In the genomic region with DNA sequence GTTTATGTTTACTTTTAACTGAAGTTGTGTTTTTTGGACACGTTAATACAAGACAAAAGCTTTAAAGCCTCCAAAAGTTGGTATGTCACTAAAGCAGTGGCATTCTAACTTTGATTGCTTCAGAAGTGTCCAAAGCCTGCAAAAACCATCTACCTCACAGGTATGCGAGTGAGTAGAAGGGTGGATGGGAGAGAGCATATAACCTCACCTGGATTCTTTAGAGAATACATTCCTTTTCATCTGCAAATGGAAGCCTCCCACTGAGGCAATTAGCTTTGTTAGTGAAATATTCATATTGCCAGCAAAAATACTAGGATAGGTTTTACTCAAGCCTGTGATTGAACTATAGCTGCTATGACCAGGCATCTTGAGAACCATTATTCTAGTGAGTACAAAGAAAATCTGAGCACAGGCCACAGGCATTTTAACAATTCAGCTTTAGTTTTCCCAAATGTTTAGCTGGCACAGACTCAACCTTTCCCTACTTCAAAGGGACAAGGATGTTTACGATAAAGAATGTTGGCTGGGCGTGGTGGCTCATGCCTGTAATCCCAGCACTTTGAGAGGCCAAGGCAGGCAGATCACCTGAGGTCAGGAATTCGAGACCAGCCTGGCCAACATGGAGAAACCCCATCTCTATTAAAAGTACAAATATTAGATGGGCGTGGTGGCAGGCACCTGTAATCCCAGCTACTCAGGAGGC, we compare ENCODE assay signal across 20 cellular contexts. TPM values are rescaled to one million over a fixed set of nuclear protein-coding genes. Genes with fewer than 3 reads are reported as not detected.
DNase-seq lines count a peak whose midpoint lies in the region; ATAC-seq and TF ChIP-seq lines count a peak whose summit lies in the region.
"Had no signal": no experiment of that assay in that cellular context is flagged by ENCODE, and none has a peak within 500 bp of the region (broad histone marks: within the 10 kb centered on the region; RNA-seq: fewer than 3 reads in every experiment).

No MANE protein-coding gene starts in this region.

- CTCF ChIA-PET in CD4-positive, alpha-beta T cell (lab: Charles Lee), result no interaction called here

- no peaks in the 10 kb centered on the region for H3K36me3 ChIP-seq in upper lobe of right lung
- H3K36me3 ChIP-seq: gastroesophageal sphincter had no signal

- H3K36me3 Mint-ChIP-seq in CD4-positive, alpha-beta T cell (ENCODE audit: low read depth), result no peaks in the 10 kb centered on the region
- H3K36me3 Mint-ChIP-seq: brain had no signal

- no peak overlapping the region for H3K4me3 ChIP-seq in upper lobe of right lung
- H3K4me3 ChIP-seq: gastroesophageal sphincter, smooth muscle cell had no signal

- peak overlapping the region; percentile 67 for H3K27ac ChIP-seq in VCaP
- H3K27ac ChIP-seq in upper lobe of right lung, result peak overlapping the region; percentile 45
- no peak overlapping the region for H3K27ac ChIP-seq in CD4-positive, alpha-beta T cell (ENCODE audit: low read depth, low read length)
- H3K27ac ChIP-seq: 22Rv1, gastroesophageal sphincter had no signal

- H3K4me1 ChIP-seq in upper lobe of right lung, result no peaks in the 10 kb centered on the region
- H3K4me1 ChIP-seq: gastroesophageal sphincter had no signal

- no peaks in the 10 kb centered on the region for H3K9me3 ChIP-seq in upper lobe of right lung
- no peaks in the 10 kb centered on the region for H3K9me3 ChIP-seq in CD4-positive, alpha-beta T cell (ENCODE audit: control insufficient read depth, low read length)
- H3K9me3 ChIP-seq: gastroesophageal sphincter had no signal

- no peak for TF ChIP-seq CTCF in VCaP (conservative IDR thresholded peaks at IDR 0.05)
- no peak for TF ChIP-seq CTCF in upper lobe of right lung (IDR thresholded peaks at IDR 0.05)
- no peak for TF ChIP-seq CTCF in CD4-positive, alpha-beta T cell (IDR thresholded peaks at IDR 0.05)

- no peaks in the 10 kb centered on the region for H3K4me1 Mint-ChIP-seq in CD4-positive, alpha-beta T cell (ENCODE audit: low read depth)
- H3K4me1 Mint-ChIP-seq: brain had no signal

- no peaks in the 10 kb centered on the region for H3K27me3 ChIP-seq in upper lobe of right lung
- no peaks in the 10 kb centered on the region for H3K27me3 ChIP-seq in CD4-positive, alpha-beta T cell (ENCODE audit: control insufficient read depth, insufficient read depth, low read length)

- peak; percentile 73 for ATAC-seq in upper lobe of right lung
- no peak for ATAC-seq in CD4-positive, alpha-beta T cell (ENCODE audit: poor library complexity)
- ATAC-seq: gastroesophageal sphincter had no signal

- intact Hi-C loops in upper lobe of right lung (cut with DNase I), result no loop called here
- intact Hi-C loops in CD4-positive, alpha-beta T cell (cut with DNase I, micrococcal nuclease), result no loop called here

- POLR2A ChIA-PET in CD4-positive, alpha-beta T cell (lab: Charles Lee), result no interaction called here

- no peak overlapping the region for H3K4me3 Mint-ChIP-seq in CD4-positive, alpha-beta T cell
- H3K4me3 Mint-ChIP-seq: activated CD4-positive, alpha-beta memory T cell treated with anti-CD3 and anti-CD28 coated beads, Interleukin-2, amount 10 ng/mL, durations not matched to agents 7 days and 5 days; brain had no signal

- H3K27ac Mint-ChIP-seq in CD4-positive, alpha-beta T cell, result no peak overlapping the region
- H3K27ac Mint-ChIP-seq: activated CD4-positive, alpha-beta memory T cell treated with anti-CD3 and anti-CD28 coated beads, Interleukin-2, amount 10 ng/mL, durations not matched to agents 7 days and 5 days; brain had no signal

- DNase-seq in DMS79 treated with DMSO at 0.1 percent for 48 hours (lab: John Stamatoyannopoulos, UW) (peak; percentile 34), DMS79 (lab: John Stamatoyannopoulos, UW) (no peak), iPS-NIHi7 (ENCODE audit: extremely low spot score) (peak; percentile 26), upper lobe of right lung (no peak), NCI-H1105 treated with DMSO at 0.1 percent for 48 hours (lab: John Stamatoyannopoulos, UW) (no peak), ecto neural progenitor cell (ENCODE audit: low spot score) (no peak)
- no peak for DNase-seq in CD4-positive, alpha-beta T cell
- DNase-seq: activated CD4-positive, alpha-beta memory T cell treated with anti-CD3 and anti-CD28 coated beads, Interleukin-2, amount 10 ng/mL, durations not matched to agents 7 days and 5 days; activated effector memory CD4-positive, alpha-beta T cell treated with anti-CD3 and anti-CD28 coated beads, Interleukin-2, amount 50 U/mL, for 16 hours; COR-L47; effector CD8-positive, alpha-beta T cell; KG1; NCI-H1694; nucleus accumbens; SHP77 treated with DMSO at 0.1 percent for 48 hours had no signal

- no peaks in the 10 kb centered on the region for H3K9me3 Mint-ChIP-seq in CD4-positive, alpha-beta T cell
- H3K9me3 Mint-ChIP-seq: activated CD4-positive, alpha-beta memory T cell treated with anti-CD3 and anti-CD28 coated beads, Interleukin-2, amount 10 ng/mL, durations not matched to agents 7 days and 5 days; brain had no signal

- H3K27me3 Mint-ChIP-seq in CD4-positive, alpha-beta T cell, result no peaks in the 10 kb centered on the region
- H3K27me3 Mint-ChIP-seq: activated CD4-positive, alpha-beta memory T cell treated with anti-CD3 and anti-CD28 coated beads, Interleukin-2, amount 10 ng/mL, durations not matched to agents 7 days and 5 days; brain had no signal

RNA-seq across cellular contexts. Expression of a gene that starts 39.7 kb away (rescaled TPM):
- total RNA-seq in upper lobe of right lung, result 9.1 TPM
- total RNA-seq in CD4-positive, alpha-beta T cell, result under 1 TPM; 0.95 to 0.99 TPM

Comparison
In these comparisons a context has a peak if more than half of its experiments do, and no peak if none do; other contexts are left out.
1. DNase-seq: peak in DMS79 treated with DMSO at 0.1 percent for 48 hours (single experiment) and iPS-NIHi7 (single experiment); none in DMS79 (single experiment), upper lobe of right lung (single experiment), NCI-H1105 treated with DMSO at 0.1 percent for 48 hours (single experiment), CD4-positive, alpha-beta T cell (0 of 10) and ecto neural progenitor cell (single experiment).